8 cellular contexts compared by ENCODE assay signal in genomic region chr1:96722161-96722908, GRCh38. TPM values are rescaled to one million over a fixed set of nuclear protein-coding genes. Genes with fewer than 3 reads are reported as not detected.
DNase-seq lines count a peak whose midpoint lies in the region; ATAC-seq and TF ChIP-seq lines count a peak whose summit lies in the region.

No MANE protein-coding gene starts in this region.

- no peaks in the 10 kb centered on the region for H3K4me1 ChIP-seq in MM.1S (ENCODE audit: low read length)
- H3K4me1 ChIP-seq in duodenal mucosa (ENCODE audit: control insufficient read depth in 1 of 2, insufficient read depth in 2 of 2, low read length in 2 of 2): peaks cover 6 to 11% of the 10 kb centered on the region in 2 donors
- H3K4me1 ChIP-seq in liver (ENCODE audit: control insufficient read depth in 4 of 4, insufficient read depth in 4 of 4, low read length in 3 of 4): peaks cover 0 to 12% (median 8%) of the 10 kb centered on the region in 4 donors

- peak overlapping the region; percentile 75 for H3K4me3 ChIP-seq in MM.1S (ENCODE audit: low read length)
- peak overlapping the region; percentile 92 to 97 for H3K4me3 ChIP-seq in duodenal mucosa (ENCODE audit: low read depth in 1 of 2, low read length in 2 of 2)
- peak overlapping the region; percentile 75 to 99 (median 93) for H3K4me3 ChIP-seq in liver (ENCODE audit: low read depth in 1 of 3, low read length in 3 of 3)

- ATAC-seq in HG02571 (IDR thresholded peaks at IDR 0.05; ENCODE audit: unreplicated experiment): peak; percentile 48

- peaks cover 16% of the 10 kb centered on the region for H3K79me2 ChIP-seq in MM.1S (ENCODE audit: low read length)

- H3K36me3 Mint-ChIP-seq in activated T-cell treated with anti-CD3 and anti-CD28 coated beads, Interleukin-2, amount 50 U/mL, for 24 hours (ENCODE audit: low read depth): peaks cover 48% of the 10 kb centered on the region

- no peaks in the 10 kb centered on the region for H3K9me3 ChIP-seq in MM.1S (replicated peaks; ENCODE audit: insufficient read depth, low read length)
- no peaks in the 10 kb centered on the region for H3K9me3 ChIP-seq in duodenal mucosa (ENCODE audit: control insufficient read depth in 1 of 2, low read length in 2 of 2)
- H3K9me3 ChIP-seq in liver (ENCODE audit: control insufficient read depth in 4 of 4, low read length in 3 of 4): no peaks in the 10 kb centered on the region

- H3K9ac ChIP-seq in MM.1S (ENCODE audit: low read length) (peak overlapping the region; percentile 74), duodenal mucosa (ENCODE audit: low read depth in 1 of 2, low read length in 2 of 2) (peak overlapping the region; percentile 76 to 98), liver (ENCODE audit: low read depth in 1 of 2, low read length in 2 of 2) (peak overlapping the region; percentile 84 to 89)

- H3K9me3 Mint-ChIP-seq in activated T-cell treated with anti-CD3 and anti-CD28 coated beads, Interleukin-2, amount 50 U/mL, for 24 hours: no peaks in the 10 kb centered on the region

- no peak for TF ChIP-seq RAD21 in liver (IDR thresholded peaks at IDR 0.05)

- no peaks in the 10 kb centered on the region for H3K27me3 Mint-ChIP-seq in activated T-cell treated with anti-CD3 and anti-CD28 coated beads, Interleukin-2, amount 50 U/mL, for 24 hours

- no peaks in the 10 kb centered on the region for H3F3A ChIP-seq in MM.1S (ENCODE audit: insufficient read depth, low read length)

- H3K4me3 Mint-ChIP-seq in activated T-cell treated with anti-CD3 and anti-CD28 coated beads, Interleukin-2, amount 50 U/mL, for 24 hours: peak overlapping the region; percentile 93

- peaks cover 35% of the 10 kb centered on the region for H3K4me1 Mint-ChIP-seq in activated T-cell treated with anti-CD3 and anti-CD28 coated beads, Interleukin-2, amount 50 U/mL, for 24 hours (ENCODE audit: low read depth)

- H3K27ac ChIP-seq in MM.1S (ENCODE audit: low read length) (peak overlapping the region; percentile 16; the same call in 1 of the 2 replicates), duodenal mucosa (ENCODE audit: low read depth, low read length) (peak overlapping the region; percentile 95), liver (ENCODE audit: low read depth in 1 of 2, low read length in 2 of 2) (peak overlapping the region; percentile 92 to 93)

- H3K4me2 ChIP-seq in MM.1S (ENCODE audit: low read depth, low read length): peak overlapping the region; percentile 84

- peak; percentile 82 for DNase-seq in activated T-cell treated with anti-CD3 and anti-CD28 coated beads, Interleukin-2, amount 50 U/mL, for 24 hours
- DNase-seq in activated T-cell treated with anti-CD3 and anti-CD28 coated beads, Interleukin-2, amount 50 U/mL, for 48 hours: no peak
- DNase-seq in MM.1S: peak; percentile 6
- peak; percentile 78 for DNase-seq in UCSD-AML1 (lab: John Stamatoyannopoulos, UW; ENCODE audit: unreplicated experiment)
- DNase-seq in stimulated activated CD4-positive, alpha-beta T cell treated with anti-CD3 and anti-CD28 coated beads, TNF-alpha, amount 100 ng/mL, for 24 hours (ENCODE audit: low read depth in 3 of 3): peak; percentile 27 to 50 (median 27)

- no peaks in the 10 kb centered on the region for H3K9me2 ChIP-seq in MM.1S (replicated peaks; ENCODE audit: insufficient read depth, low read length)

- no peaks in the 10 kb centered on the region for H4K20me1 ChIP-seq in MM.1S (ENCODE audit: insufficient read depth, low read length)

- H3K36me3 ChIP-seq in MM.1S (replicated peaks; ENCODE audit: insufficient read depth, low read length) (no peaks in the 10 kb centered on the region), duodenal mucosa (ENCODE audit: control insufficient read depth in 1 of 2, insufficient read depth in 2 of 2, low read length in 2 of 2) (no peaks in the 10 kb centered on the region), liver (ENCODE audit: control insufficient read depth in 4 of 4, insufficient read depth in 3 of 4, low read depth in 1 of 4, low read length in 3 of 4) (peaks cover 0 to 3% (median under 1%) of the 10 kb centered on the region in 4 donors)

- H3K27me3 ChIP-seq in MM.1S (replicated peaks; ENCODE audit: insufficient read depth, low read length) (no peaks in the 10 kb centered on the region), duodenal mucosa (ENCODE audit: control insufficient read depth in 1 of 2, insufficient read depth in 2 of 2, low read length in 2 of 2) (no peaks in the 10 kb centered on the region), liver (ENCODE audit: control insufficient read depth in 4 of 4, insufficient read depth in 4 of 4, low read length in 3 of 4) (no peaks in the 10 kb centered on the region)

- peak overlapping the region; percentile 93 for H3K27ac Mint-ChIP-seq in activated T-cell treated with anti-CD3 and anti-CD28 coated beads, Interleukin-2, amount 50 U/mL, for 24 hours

- peak overlapping the region; percentile 70 for H2AFZ ChIP-seq in MM.1S (ENCODE audit: low read length)

- 3% methylated on average over 29 of the region's 29 CpGs for WGBS in liver

- TF ChIP-seq CTCF in MM.1S (IDR thresholded peaks at IDR 0.05; ENCODE audit: low read length) (no peak), liver (IDR thresholded peaks at IDR 0.05; ENCODE audit: low read depth, low read length, missing input control) (no peak)

TF ChIP-seq in liver, 16 proteins besides CTCF, POLR2A, EP300 and RAD21:
- TF ChIP-seq FOXA2 (IDR thresholded peaks at IDR 0.05) (no peak), GABPA (IDR thresholded peaks at IDR 0.05 in 1 of 2, conservative IDR thresholded peaks at IDR 0.05 in 1 of 2) (no peak), HNF4A (conservative IDR thresholded peaks at IDR 0.05) (peak in 1 of 2 donors; percentile 3), EGR1 (IDR thresholded peaks at IDR 0.05; ENCODE audit: low read depth in 2 of 2) (no peak)

RNA-seq across cellular contexts. Expression of gene PTBP2, which starts 0.8 kb away (rescaled TPM):
- total RNA-seq in liver: 10 to 100 TPM; 12.2 to 14.6 TPM
- polyA plus RNA-seq in liver: 1 to 10 TPM; 2.5 to 5.8 TPM

Comparison
In these comparisons a context has a peak if more than half of its experiments do, and no peak if none do; other contexts are left out.
1. DNase-seq: peak in activated T-cell treated with anti-CD3 and anti-CD28 coated beads, Interleukin-2, amount 50 U/mL, for 24 hours (single experiment), MM.1S (single experiment), UCSD-AML1 (single experiment) and stimulated activated CD4-positive, alpha-beta T cell treated with anti-CD3 and anti-CD28 coated beads, TNF-alpha, amount 100 ng/mL, for 24 hours (3 of 3); none in activated T-cell treated with anti-CD3 and anti-CD28 coated beads, Interleukin-2, amount 50 U/mL, for 48 hours (0 of 2).
2. H3K27ac ChIP-seq: peak in every context shown above with its lines; median percentile 95 in duodenal mucosa; 92 in liver; 16 in MM.1S.
3. Peak in every context shown above with its lines, with median percentiles within 50 percentile points of each other: H3K4me3 ChIP-seq and H3K9ac ChIP-seq.